In genomic region chr7:103573479-103574058, GRCh38 we compare ENCODE assay signal across 9 cellular contexts.
A peak's percentile ranks its signal among the peaks of the same experiment; 100 is the strongest.
DNase-seq lines count a peak whose midpoint lies in the region; ATAC-seq and TF ChIP-seq lines count a peak whose summit lies in the region.
"Had no signal": no experiment of that assay in that cellular context is flagged by ENCODE, and none has a peak within 500 bp of the region (broad histone marks: within the 10 kb centered on the region; RNA-seq: fewer than 3 reads in every experiment).

No MANE protein-coding gene starts in this region.

- no peak overlapping the region for H3K9ac ChIP-seq in neural progenitor cell

- no peaks in the 10 kb centered on the region for H4K20me1 ChIP-seq in neural progenitor cell (ENCODE audit: low read depth)

- no peaks in the 10 kb centered on the region for H3K36me3 ChIP-seq in neural progenitor cell

- POLR2A ChIA-PET in T-cell (lab: Charles Lee): no interaction called here

- no peaks in the 10 kb centered on the region for H3F3A ChIP-seq in neural progenitor cell (ENCODE audit: low read depth)

- H3K27me3 Mint-ChIP-seq in neural progenitor cell (ENCODE audit: insufficient read depth, low read depth) (no peaks in the 10 kb centered on the region), T-cell (peaks cover 10 to 11% of the 10 kb centered on the region in 2 donors)

- H3K27ac Mint-ChIP-seq in neural progenitor cell (no peak overlapping the region), T-cell (no peak overlapping the region)
- H3K27ac Mint-ChIP-seq: activated naive CD8-positive, alpha-beta T cell had no signal

- H3K4me1 Mint-ChIP-seq in neural progenitor cell (peaks cover 11% of the 10 kb centered on the region), T-cell (no peaks in the 10 kb centered on the region)

- no peaks in the 10 kb centered on the region for H3K4me1 ChIP-seq in neural progenitor cell

- no peaks in the 10 kb centered on the region for H3K9me3 Mint-ChIP-seq in neural progenitor cell
- H3K9me3 Mint-ChIP-seq in T-cell: no peaks in the 10 kb centered on the region

- in situ Hi-C loops in GM13977 (cut with MboI; ENCODE audit: low pct_unique_long_range_greater_than_20kb, low sequenced_read_pairs, unreplicated experiment): loop anchor here (25.0 kb wide), 1 partner anchor 589 kb away; no protein-coding TSS in a partner anchor

- H3K79me2 ChIP-seq in neural progenitor cell (ENCODE audit: low read depth): no peaks in the 10 kb centered on the region

- CTCF ChIA-PET in T-cell (lab: Charles Lee): interaction anchor here in 1 of 2 donors (1.0 to 2.2 kb wide), 3 partner anchors 576 to 1345 kb away, joined by 3 to 11 read pairs (median 4); no protein-coding TSS in a partner anchor

- no peak overlapping the region for H3K27ac ChIP-seq in 22Rv1
- no peak overlapping the region for H3K27ac ChIP-seq in neural progenitor cell

- TF ChIP-seq CTCF in 22Rv1 (IDR thresholded peaks at IDR 0.05): peak; percentile 81
- peak; percentile 44 for TF ChIP-seq CTCF in GM13977 (IDR thresholded peaks at IDR 0.05; ENCODE audit: extremely low read depth, insufficient read depth, missing control alignments)
- TF ChIP-seq CTCF in neural progenitor cell (IDR thresholded peaks at IDR 0.05): peak; percentile 78

- DNase-seq in GM13977 (ENCODE audit: low spot score) (peak; percentile 17), NCI-H526 (lab: John Stamatoyannopoulos, UW) (peak; percentile 73 to 76), dermis blood vessel endothelial cell (peak; percentile 71), neural progenitor cell (ENCODE audit: low spot score) (peak; percentile 10), T-cell (no peak)

- ATAC-seq in T-cell (replicated peaks in 1 of 4) (no peak), HG03039 (IDR thresholded peaks at IDR 0.05; ENCODE audit: unreplicated experiment) (no peak), GM18498 (IDR thresholded peaks at IDR 0.05; ENCODE audit: unreplicated experiment) (no peak)

- H3K4me3 Mint-ChIP-seq in neural progenitor cell: no peak overlapping the region
- H3K4me3 Mint-ChIP-seq in T-cell: no peak overlapping the region
- H3K4me3 Mint-ChIP-seq: activated naive CD8-positive, alpha-beta T cell had no signal

- no peak overlapping the region for H3K4me2 ChIP-seq in neural progenitor cell

- H3K27me3 ChIP-seq in neural progenitor cell: no peaks in the 10 kb centered on the region

- no peak overlapping the region for H3K4me3 ChIP-seq in neural progenitor cell

- no peaks in the 10 kb centered on the region for H3K36me3 Mint-ChIP-seq in neural progenitor cell
- H3K36me3 Mint-ChIP-seq in T-cell: no peaks in the 10 kb centered on the region
- H3K36me3 Mint-ChIP-seq: activated naive CD8-positive, alpha-beta T cell had no signal

- H2AFZ ChIP-seq in neural progenitor cell (replicated peaks): no peak overlapping the region

- H3K9me3 ChIP-seq in neural progenitor cell (ENCODE audit: low read depth): no peaks in the 10 kb centered on the region

Comparison
In these comparisons a context has a peak if more than half of its experiments do, and no peak if none do; other contexts are left out.
1. DNase-seq: peak in GM13977 (single experiment), NCI-H526 (2 of 2), dermis blood vessel endothelial cell (single experiment) and neural progenitor cell (single experiment); none in T-cell (0 of 34).
2. Peak in every context shown above with its lines, with median percentiles within 50 percentile points of each other: CTCF ChIP-seq.